In genomic region chr11:65212226-65212801, GRCh38 we compare ENCODE assay signal across 22 cellular contexts. TPM values are rescaled to one million over a fixed set of nuclear protein-coding genes. Genes with fewer than 3 reads are reported as not detected.
DNase-seq lines count a peak whose midpoint lies in the region; ATAC-seq, FAIRE-seq and TF ChIP-seq lines count a peak whose summit lies in the region.
"Had no signal": no experiment of that assay in that cellular context is flagged by ENCODE, and none has a peak within 500 bp of the region (broad histone marks: within the 10 kb centered on the region; RNA-seq: fewer than 3 reads in every experiment).

No MANE protein-coding gene starts in this region.

- H4K91ac ChIP-seq in H1 (replicated peaks; ENCODE audit: insufficient read length, low read length): peak overlapping the region; percentile 98

- no peak for TF ChIP-seq POLR2A in H1 (IDR thresholded peaks at IDR 0.05; ENCODE audit: control extremely low read depth in 1 of 2, low read depth in 2 of 2, low read length in 2 of 2)

- H3K79me1 ChIP-seq in H1 (ENCODE audit: low read depth, low read length): peaks cover 4% of the 10 kb centered on the region; the same call in 1 of the 2 replicates

- TF ChIP-seq EP300 in H1 (IDR thresholded peaks at IDR 0.05; ENCODE audit: borderline replicate concordance in 1 of 2, low read depth in 2 of 2, low read length in 2 of 2): no peak

- H3K36me3 ChIP-seq in HUES6 (ENCODE audit: control insufficient read depth, insufficient read depth, low read length) (peaks cover 46% of the 10 kb centered on the region), H1 (ENCODE audit: control insufficient read depth in 2 of 4, insufficient read depth in 4 of 4, low read length in 3 of 4) (peaks cover 15 to 42% (median 31%) of the 10 kb centered on the region in 4 experiments), neural progenitor cell (no peaks in the 10 kb centered on the region)

- H2BK120ac ChIP-seq in H1 (replicated peaks; ENCODE audit: low read depth, low read length): peak overlapping the region; percentile 30

- H4K20me1 ChIP-seq in H1 (replicated peaks in 1 of 2; ENCODE audit: control insufficient read depth in 1 of 2, insufficient read depth in 2 of 2, low read length in 2 of 2): no peaks in the 10 kb centered on the region
- no peaks in the 10 kb centered on the region for H4K20me1 ChIP-seq in neural progenitor cell (ENCODE audit: low read depth)

- WGBS in H1 (ENCODE audit: extremely low coverage in 1 of 2, insufficient coverage in 1 of 2, insufficient read length in 1 of 2, insufficient replicate concordance in 2 of 2, low coverage in 1 of 2, low lambda C conversion rate in 2 of 2, missing lambda C conversion rate in 1 of 2), 2 experiments: 81% methylated on average over 11 of the region's 13 CpGs; no CpG with 5 or more reads in 1 of the 2 experiments

- no peaks in the 10 kb centered on the region for H3K36me3 Mint-ChIP-seq in neural progenitor cell

- H3K27me3 Mint-ChIP-seq in neural progenitor cell (ENCODE audit: insufficient read depth, low read depth): peaks cover 8% of the 10 kb centered on the region
- H3K27me3 Mint-ChIP-seq: activated T-helper 17 cell treated with anti-CD3 and anti-CD28 coated beads, Interleukin-2, amount 50 U/mL, for 72 hours had no signal

- peaks cover 3% of the 10 kb centered on the region for H3F3A ChIP-seq in neural progenitor cell (ENCODE audit: low read depth)

- no peak overlapping the region for H3K4me3 Mint-ChIP-seq in neural progenitor cell
- H3K4me3 Mint-ChIP-seq: activated T-helper 17 cell treated with anti-CD3 and anti-CD28 coated beads, Interleukin-2, amount 50 U/mL, for 72 hours had no signal

- H3K79me2 ChIP-seq in H1 (ENCODE audit: control insufficient read depth in 1 of 2, insufficient read depth in 2 of 2, low read length in 2 of 2) (peaks cover 0 to 15% of the 10 kb centered on the region in 2 experiments; a peak in 1 of 4 replicates), neural progenitor cell (ENCODE audit: low read depth) (no peaks in the 10 kb centered on the region)
- H3K79me2 ChIP-seq: hepatocyte had no signal

- H3K4me1 ChIP-seq in HUES6 (ENCODE audit: control insufficient read depth, insufficient read depth, low read length) (peaks cover 30% of the 10 kb centered on the region), H1 (replicated peaks in 1 of 4; ENCODE audit: control insufficient read depth in 3 of 4, insufficient read depth in 4 of 4, low read length in 3 of 4) (peaks cover 5 to 36% (median 29%) of the 10 kb centered on the region in 4 experiments), neural progenitor cell (peaks cover 20% of the 10 kb centered on the region)
- H3K4me1 ChIP-seq: adrenal gland had no signal

- H3K23me2 ChIP-seq in H1 (ENCODE audit: low read depth, low read length): peaks cover 11% of the 10 kb centered on the region; the same call in 1 of the 2 replicates

- H3K4me2 ChIP-seq in H1 (ENCODE audit: insufficient read depth in 1 of 2, low read depth in 2 of 2, low read length in 2 of 2) (peak overlapping the region in 1 of 2 experiments; percentile 46; a peak in 2 of 4 replicates), neural progenitor cell (no peak overlapping the region)
- H3K4me2 ChIP-seq: hepatocyte had no signal

- H3K4me1 Mint-ChIP-seq in neural progenitor cell: peaks cover 12% of the 10 kb centered on the region

- peak overlapping the region; percentile 87 for H3K27ac Mint-ChIP-seq in neural progenitor cell
- H3K27ac Mint-ChIP-seq: activated T-helper 17 cell treated with anti-CD3 and anti-CD28 coated beads, Interleukin-2, amount 50 U/mL, for 72 hours had no signal

- FAIRE-seq in H1 (lab: Jason Lieb, UNC) (no peak), D721Med (lab: Jason Lieb, UNC) (no peak)

- no peak overlapping the region for H3K56ac ChIP-seq in H1 (replicated peaks; ENCODE audit: insufficient read length, low read depth, low read length)

- H2BK20ac ChIP-seq in H1 (ENCODE audit: low read length): peak overlapping the region; percentile 95

- DNase-seq in D341Med (ENCODE audit: low spot score): peak; percentile 12
- DNase-seq in H1 (ENCODE audit: low read depth in 1 of 2, low spot score in 2 of 2): no peak
- DNase-seq in neural progenitor cell (ENCODE audit: low spot score): no peak
- no peak for DNase-seq in MV-4-11 (lab: John Stamatoyannopoulos, UW)
- no peak for DNase-seq in D721Med (ENCODE audit: insufficient read length, low spot score)
- DNase-seq: central memory CD4-positive, alpha-beta T cell; COR-L47; effector memory CD4-positive, alpha-beta T cell; mucosa of descending colon; NCI-H1436; NCI-H226; NK-92 treated with Interleukin-12 subunit alpha and Interleukin-12 subunit beta, amount 100 ng/mL, for 24 hours; stimulated activated CD4-positive, alpha-beta T cell treated with anti-CD3 and anti-CD28 coated beads, Interleukin-2, amount 100 ng/mL, for 48 hours; substantia nigra; SW 1271 had no signal

- H3K27me3 ChIP-seq in HUES6 (ENCODE audit: control insufficient read depth, insufficient read depth, low read length) (no peaks in the 10 kb centered on the region), H1 (replicated peaks in 1 of 4; ENCODE audit: control insufficient read depth in 3 of 4, extremely low read depth in 1 of 4, insufficient read depth in 3 of 4, low read length in 3 of 4) (no peaks in the 10 kb centered on the region), neural progenitor cell (no peaks in the 10 kb centered on the region)
- H3K27me3 ChIP-seq: adrenal gland, hepatocyte had no signal

- H3K9ac ChIP-seq in HUES6 (ENCODE audit: low read length) (no peak overlapping the region), H1 (replicated peaks in 1 of 4; ENCODE audit: extremely low read depth in 1 of 4, low read depth in 3 of 4, low read length in 3 of 4) (peak overlapping the region in 1 of 4 experiments; percentile 48; a peak in 2 of 7 replicates), neural progenitor cell (no peak overlapping the region)

- peak overlapping the region; percentile 63 for H3K4ac ChIP-seq in H1 (replicated peaks; ENCODE audit: insufficient read length, low read depth, low read length)

- peak overlapping the region; percentile 99 for H2BK5ac ChIP-seq in H1 (ENCODE audit: low read depth, low read length)

- no peaks in the 10 kb centered on the region for H3K9me3 Mint-ChIP-seq in neural progenitor cell

- H4K5ac ChIP-seq in H1 (ENCODE audit: insufficient read length, low read depth, low read length): peak overlapping the region; percentile 79

- H2AFZ ChIP-seq in H1 (ENCODE audit: low read length): no peak overlapping the region
- H2AFZ ChIP-seq in neural progenitor cell (replicated peaks): no peak overlapping the region
- H2AFZ ChIP-seq: hepatocyte had no signal

- ATAC-seq in HG03442 (IDR thresholded peaks at IDR 0.05; ENCODE audit: unreplicated experiment): no peak
- ATAC-seq: activated T-helper 17 cell treated with anti-CD3 and anti-CD28 coated beads, Interleukin-2, amount 50 U/mL, for 72 hours; mucosa of descending colon had no signal

- H3K4me3 ChIP-seq in HUES6 (ENCODE audit: low read depth, low read length): no peak overlapping the region
- peak overlapping the region in 1 of 4 experiments; percentile 10; a peak in 1 of 8 replicates for H3K4me3 ChIP-seq in H1 (ENCODE audit: extremely low read depth in 1 of 4, insufficient read depth in 2 of 4, low read depth in 3 of 4, low read length in 4 of 4)
- H3K4me3 ChIP-seq in neural progenitor cell: no peak overlapping the region
- H3K4me3 ChIP-seq: adrenal gland, hepatocyte, mucosa of descending colon had no signal

- TF ChIP-seq RAD21 in H1 (IDR thresholded peaks at IDR 0.05 in 1 of 2, conservative IDR thresholded peaks at IDR 0.05 in 1 of 2; ENCODE audit: low read depth in 2 of 2, low read length in 2 of 2): no peak

- CTCF ChIA-PET in H1 (lab: Charles Lee; ENCODE audit: partially characterized antibody): interaction anchor here (0.8 to 11.9 kb wide), 10 partner anchors 7 to 104 kb away, joined by 3 to 184 read pairs (median 8); partner anchors contain the start of genes CAPN1, POLA2 and SYVN1

- H3K14ac ChIP-seq in H1 (ENCODE audit: insufficient read length): no peak overlapping the region

- H2BK12ac ChIP-seq in H1 (ENCODE audit: low read depth, low read length): peak overlapping the region; percentile 90

- 0 out of 2 replicates have a peak overlapping the region, but pooled peaks have one; percentile 96 for H2BK15ac ChIP-seq in H1 (ENCODE audit: low read length)

- TF ChIP-seq CTCF in H1 (IDR thresholded peaks at IDR 0.05; ENCODE audit: control extremely low read depth in 1 of 3, insufficient read depth in 1 of 3, low read depth in 1 of 3, low read length in 3 of 3): no peak
- no peak for TF ChIP-seq CTCF in neural progenitor cell (IDR thresholded peaks at IDR 0.05)
- no peak for TF ChIP-seq CTCF in D721Med (IDR thresholded peaks at IDR 0.05; ENCODE audit: insufficient read depth, missing control alignments)

- POLR2A ChIA-PET in H1 (lab: Charles Lee; ENCODE audit: partially characterized antibody): interaction anchor here (1.0 to 13.9 kb wide), 22 partner anchors 8 to 288 kb away, joined by 3 to 324 read pairs (median 9); partner anchors contain the start of genes CAPN1, FAU, MRPL49 and POLA2

- no peaks in the 10 kb centered on the region for H3K9me3 ChIP-seq in HUES6 (ENCODE audit: control insufficient read depth, insufficient read depth, low read depth, low read length)
- H3K9me3 ChIP-seq in H1 (ENCODE audit: insufficient read depth in 2 of 2, low read depth in 1 of 2, low read length in 1 of 2): no peaks in the 10 kb centered on the region
- H3K9me3 ChIP-seq in neural progenitor cell (ENCODE audit: low read depth): no peaks in the 10 kb centered on the region
- H3K9me3 ChIP-seq: adrenal gland, mucosa of descending colon had no signal

- H2AK5ac ChIP-seq in H1 (ENCODE audit: low read depth, low read length): no peak overlapping the region; the same call in 1 of the 2 replicates

- no peak overlapping the region for H3K23ac ChIP-seq in H1 (ENCODE audit: insufficient read length)

- H3K18ac ChIP-seq in H1 (ENCODE audit: extremely low read depth, low read length): peak overlapping the region; percentile 99

- H4K8ac ChIP-seq in H1 (ENCODE audit: extremely low read depth, insufficient read depth, low read length): peak overlapping the region; percentile 62; the same call in 1 of the 2 replicates

- H3K27ac ChIP-seq in HUES6 (ENCODE audit: low read depth, low read length): 0 out of 2 replicates have a peak overlapping the region, but pooled peaks have one; percentile 25
- peak overlapping the region; percentile 82 for H3K27ac ChIP-seq in H1 (ENCODE audit: low read depth, low read length)
- no peak overlapping the region for H3K27ac ChIP-seq in neural progenitor cell
- H3K27ac ChIP-seq: adrenal gland, hepatocyte had no signal

RNA-seq across cellular contexts. Expression of gene CAPN1, which starts 30.6 kb away (rescaled TPM):
- 194 and 200 TPM in 2 replicates for total RNA-seq in H1 (2021; fragmentation: NEBNext Ultra II Directional; extraction: Animal tissue kit (Norgen Biotek cat#: 25700))
- polyA plus RNA-seq in H1 (2011; rRNA removed): 233 and 337 TPM in 2 replicates
- polyA plus RNA-seq in H1 (2011; cell fraction: cytosol; rRNA removed): 139 TPM
- 393 TPM for polyA plus RNA-seq in H1 (2011; cell fraction: nucleus; rRNA removed)
- polyA plus RNA-seq in H1 (2012, experiment 1 of 2): 100.0 to 149 TPM (median 144 TPM) in 4 replicates
- polyA plus RNA-seq in H1 (2012, experiment 2 of 2): 187 TPM
- polyA plus RNA-seq in H1 (2013, experiment 1 of 2): 112 TPM
- polyA plus RNA-seq in H1 (2013, experiment 2 of 2): 99.2 TPM
- 147 and 176 TPM in 2 replicates for polyA minus RNA-seq in H1 (2011; rRNA and poly(A)+ RNA removed)
- polyA minus RNA-seq in H1 (2011; cell fraction: cytosol; rRNA and poly(A)+ RNA removed): 96.6 TPM
- 108 TPM for polyA minus RNA-seq in H1 (2011; cell fraction: nucleus; rRNA and poly(A)+ RNA removed)
- 24.3 and 57.3 TPM in 2 replicates for total RNA-seq in neural progenitor cell (ENCODE audit: low replicate concordance)

RNA-seq across cellular contexts. Expression of gene SPDYC, which starts 42.3 kb away (rescaled TPM):
- total RNA-seq in H1 (2021; fragmentation: NEBNext Ultra II Directional; extraction: Animal tissue kit (Norgen Biotek cat#: 25700)): not detected in 2 replicates
- polyA plus RNA-seq in H1 (2011; rRNA removed): 0.15 and 0.31 TPM in 2 replicates
- polyA plus RNA-seq in H1 (2011; cell fraction: cytosol; rRNA removed): 0.16 TPM
- 0.16 TPM for polyA plus RNA-seq in H1 (2011; cell fraction: nucleus; rRNA removed)
- polyA plus RNA-seq in H1 (2012, experiment 1 of 2): 0.29 TPM in 1 of 4 replicates, not detected in the others
- not detected for polyA plus RNA-seq in H1 (2012, experiment 2 of 2)
- polyA plus RNA-seq in H1 (2013, experiment 1 of 2): 0.10 TPM
- 0.17 TPM for polyA plus RNA-seq in H1 (2013, experiment 2 of 2)
- not detected in 2 replicates for polyA minus RNA-seq in H1 (2011; rRNA and poly(A)+ RNA removed)
- polyA minus RNA-seq in H1 (2011; cell fraction: cytosol; rRNA and poly(A)+ RNA removed): not detected
- not detected for polyA minus RNA-seq in H1 (2011; cell fraction: nucleus; rRNA and poly(A)+ RNA removed)
- total RNA-seq in neural progenitor cell (ENCODE audit: low replicate concordance): not detected in 2 replicates
- total RNA-seq: activated T-helper 17 cell treated with anti-CD3 and anti-CD28 coated beads, Interleukin-2, amount 50 U/mL, for 72 hours; adrenal gland; hepatocyte; LHCN-M2; mucosa of descending colon; osteocyte had no signal
- polyA plus RNA-seq: hepatocyte had no signal

RNA-seq across cellular contexts. Expression of gene POLA2, which starts 49.4 kb away (rescaled TPM):
- 31.2 and 34.6 TPM in 2 replicates for total RNA-seq in H1 (2021; fragmentation: NEBNext Ultra II Directional; extraction: Animal tissue kit (Norgen Biotek cat#: 25700))
- 48.1 and 55.9 TPM in 2 replicates for polyA plus RNA-seq in H1 (2011; rRNA removed)
- 49.0 TPM for polyA plus RNA-seq in H1 (2011; cell fraction: cytosol; rRNA removed)
- 52.8 TPM for polyA plus RNA-seq in H1 (2011; cell fraction: nucleus; rRNA removed)
- 28.2 to 35.6 TPM (median 32.2 TPM) in 4 replicates for polyA plus RNA-seq in H1 (2012, experiment 1 of 2)
- 17.1 TPM for polyA plus RNA-seq in H1 (2012, experiment 2 of 2)
- polyA plus RNA-seq in H1 (2013, experiment 1 of 2): 13.1 TPM
- polyA plus RNA-seq in H1 (2013, experiment 2 of 2): 10.8 TPM
- polyA minus RNA-seq in H1 (2011; rRNA and poly(A)+ RNA removed): 95.6 and 117 TPM in 2 replicates
- 36.3 TPM for polyA minus RNA-seq in H1 (2011; cell fraction: cytosol; rRNA and poly(A)+ RNA removed)
- 67.8 TPM for polyA minus RNA-seq in H1 (2011; cell fraction: nucleus; rRNA and poly(A)+ RNA removed)
- total RNA-seq in neural progenitor cell (ENCODE audit: low replicate concordance): 33.3 and 47.7 TPM in 2 replicates
